18 cellular contexts compared by ENCODE assay signal in the genomic region with DNA sequence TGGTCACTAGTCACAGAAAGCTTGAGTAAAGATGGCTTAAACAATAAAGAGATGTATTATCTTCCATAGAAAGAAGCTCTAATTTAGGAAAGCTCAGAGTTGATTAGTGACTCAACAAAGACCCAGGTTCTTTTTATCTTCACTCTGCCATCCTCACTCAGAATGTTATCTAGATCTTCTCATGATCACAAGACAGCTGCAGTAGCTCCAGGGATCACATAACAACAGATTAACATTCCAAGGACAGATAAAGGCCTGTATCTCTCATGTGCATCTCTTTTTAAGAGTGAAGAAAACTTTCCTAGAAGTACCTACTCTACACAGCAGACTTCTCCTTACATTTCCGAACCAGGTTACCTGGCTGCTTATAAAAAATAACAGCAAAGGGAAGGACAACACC.
DNase-seq lines count a peak whose midpoint lies in the region; ATAC-seq and TF ChIP-seq lines count a peak whose summit lies in the region.
"Had no signal": no experiment of that assay in that cellular context is flagged by ENCODE, and none has a peak within 500 bp of the region (broad histone marks: within the 10 kb centered on the region; RNA-seq: fewer than 3 reads in every experiment).

No MANE protein-coding gene starts in this region.

- no peak overlapping the region for H4K12ac ChIP-seq in trophoblast cell (ENCODE audit: low read depth, low read length)

- H3K9me3 ChIP-seq in endodermal cell (ENCODE audit: control insufficient read depth, low read length) (no peaks in the 10 kb centered on the region), trophoblast cell (ENCODE audit: insufficient read depth, low read depth, low read length) (no peaks in the 10 kb centered on the region)
- H3K9me3 ChIP-seq: A549; BLaER1 treated with 17β-estradiol and CSF1 and Interleukin-3, amounts not matched to agents 10 nM and 100 nM had no signal

- no peak overlapping the region for H3K4me2 ChIP-seq in trophoblast cell (ENCODE audit: low read length)
- H3K4me2 ChIP-seq: A549; BLaER1 treated with 17β-estradiol and CSF1 and Interleukin-3, amounts not matched to agents 10 nM and 100 nM had no signal

- H3K36me3 Mint-ChIP-seq in activated CD4-positive, alpha-beta T cell treated with anti-CD3 and anti-CD28 coated beads, Interleukin-2, amount 10 ng/mL, durations not matched to agents 24 days and 14 days (ENCODE audit: low read depth): no peaks in the 10 kb centered on the region
- no peaks in the 10 kb centered on the region for H3K36me3 Mint-ChIP-seq in activated CD4-positive, alpha-beta T cell treated with anti-CD3 and anti-CD28 coated beads for 36 hours (ENCODE audit: low read depth)
- no peaks in the 10 kb centered on the region for H3K36me3 Mint-ChIP-seq in endodermal cell (ENCODE audit: low read depth)
- H3K36me3 Mint-ChIP-seq: CD8-positive, alpha-beta T cell had no signal

- intact Hi-C loops in activated CD4-positive, alpha-beta T cell treated with anti-CD3 and anti-CD28 coated beads, Interleukin-2, amount 10 ng/mL, durations not matched to agents 24 days and 14 days (cut with micrococcal nuclease): no loop called here
- intact Hi-C loops in activated CD4-positive, alpha-beta T cell treated with anti-CD3 and anti-CD28 coated beads for 36 hours (cut with DNase I, micrococcal nuclease): no loop called here

- no peak overlapping the region for H3K18ac ChIP-seq in trophoblast cell (ENCODE audit: low read length)

- no peaks in the 10 kb centered on the region for H3K79me1 ChIP-seq in trophoblast cell (ENCODE audit: low read length)

- H3K27ac ChIP-seq in endodermal cell (ENCODE audit: low read depth, low read length) (no peak overlapping the region), trophoblast cell (ENCODE audit: low read depth, low read length) (no peak overlapping the region)
- H3K27ac ChIP-seq: 22Rv1; A549; BLaER1 treated with 17β-estradiol and CSF1 and Interleukin-3, amounts not matched to agents 10 nM and 100 nM; C4-2B had no signal

- no peaks in the 10 kb centered on the region for H3K79me2 ChIP-seq in trophoblast cell (ENCODE audit: control insufficient read depth, insufficient read depth, low read length, poor library complexity)

- TF ChIP-seq CTCF in endodermal cell (conservative IDR thresholded peaks at IDR 0.05): no peak

- H3K27me3 ChIP-seq in endodermal cell (ENCODE audit: control insufficient read depth, insufficient read depth, low read length, poor library complexity, severe bottlenecking): peaks cover 19% of the 10 kb centered on the region
- H3K27me3 ChIP-seq in trophoblast cell (ENCODE audit: insufficient read depth, low read length): no peaks in the 10 kb centered on the region

- DNase-seq in activated CD4-positive, alpha-beta T cell treated with anti-CD3 and anti-CD28 coated beads, Interleukin-2, amount 10 ng/mL, durations not matched to agents 24 days and 14 days: peak; percentile 5
- DNase-seq in activated CD4-positive, alpha-beta T cell treated with anti-CD3 and anti-CD28 coated beads for 36 hours: no peak
- no peak for DNase-seq in endodermal cell
- DNase-seq in trophoblast cell: peak; percentile 56 to 75
- DNase-seq: AML-193; Calu3; CD4-positive, alpha-beta T cell; CD8-positive, alpha-beta T cell; COR-L47; DMS79 treated with DMSO at 0.1 percent for 48 hours; GF-D8 had no signal

- H2AK5ac ChIP-seq in trophoblast cell (ENCODE audit: low read length): no peak overlapping the region

- WGBS in endodermal cell (ENCODE audit: insufficient coverage in 1 of 2, insufficient read length in 1 of 2), 2 experiments: 71% methylated on average over 1 of the region's 1 CpG; no CpG with 5 or more reads in 1 of the 2 experiments
- no CpG with 5 or more reads among the region's 1 CpG for WGBS in trophoblast cell (ENCODE audit: extremely low coverage, insufficient coverage, insufficient read length)

- no peak overlapping the region for H3K23ac ChIP-seq in trophoblast cell (ENCODE audit: low read length)

- no peak overlapping the region for H3K27ac Mint-ChIP-seq in activated CD4-positive, alpha-beta T cell treated with anti-CD3 and anti-CD28 coated beads, Interleukin-2, amount 10 ng/mL, durations not matched to agents 24 days and 14 days
- no peak overlapping the region for H3K27ac Mint-ChIP-seq in activated CD4-positive, alpha-beta T cell treated with anti-CD3 and anti-CD28 coated beads for 36 hours
- peak overlapping the region; percentile 70 for H3K27ac Mint-ChIP-seq in endodermal cell
- H3K27ac Mint-ChIP-seq: B cell; CD4-positive, alpha-beta T cell; CD8-positive, alpha-beta T cell had no signal

- H3K36me3 ChIP-seq in endodermal cell (ENCODE audit: control insufficient read depth, insufficient read depth, low read length): no peaks in the 10 kb centered on the region
- no peaks in the 10 kb centered on the region for H3K36me3 ChIP-seq in trophoblast cell (ENCODE audit: control insufficient read depth in 1 of 2, insufficient read depth in 2 of 2, low read length in 2 of 2)
- H3K36me3 ChIP-seq: BLaER1 treated with 17β-estradiol and CSF1 and Interleukin-3, amounts not matched to agents 10 nM and 100 nM had no signal

- H2AFZ ChIP-seq in trophoblast cell (ENCODE audit: insufficient read depth, low read length, poor library complexity): no peak overlapping the region

- no peak overlapping the region for H3K14ac ChIP-seq in trophoblast cell (ENCODE audit: low read length)

- H3K9ac ChIP-seq in endodermal cell (ENCODE audit: extremely low read depth, low read length, poor library complexity, severe bottlenecking): no peak overlapping the region
- no peak overlapping the region for H3K9ac ChIP-seq in trophoblast cell (ENCODE audit: low read length)
- H3K9ac ChIP-seq: BLaER1 treated with 17β-estradiol and CSF1 and Interleukin-3, amounts not matched to agents 10 nM and 100 nM had no signal

- POLR2A ChIA-PET in activated CD4-positive, alpha-beta T cell treated with anti-CD3 and anti-CD28 coated beads for 36 hours (lab: Charles Lee): no interaction called here

- no peak overlapping the region for H3K4me3 Mint-ChIP-seq in activated CD4-positive, alpha-beta T cell treated with anti-CD3 and anti-CD28 coated beads, Interleukin-2, amount 10 ng/mL, durations not matched to agents 24 days and 14 days
- no peak overlapping the region for H3K4me3 Mint-ChIP-seq in activated CD4-positive, alpha-beta T cell treated with anti-CD3 and anti-CD28 coated beads for 36 hours
- H3K4me3 Mint-ChIP-seq in endodermal cell: no peak overlapping the region
- H3K4me3 Mint-ChIP-seq: B cell; CD4-positive, alpha-beta T cell; CD8-positive, alpha-beta T cell had no signal

- H3K4me1 Mint-ChIP-seq in activated CD4-positive, alpha-beta T cell treated with anti-CD3 and anti-CD28 coated beads, Interleukin-2, amount 10 ng/mL, durations not matched to agents 24 days and 14 days: peaks cover 3% of the 10 kb centered on the region
- peaks cover 11% of the 10 kb centered on the region for H3K4me1 Mint-ChIP-seq in activated CD4-positive, alpha-beta T cell treated with anti-CD3 and anti-CD28 coated beads for 36 hours
- peaks cover 30% of the 10 kb centered on the region for H3K4me1 Mint-ChIP-seq in endodermal cell
- H3K4me1 Mint-ChIP-seq: B cell had no signal

- no peak overlapping the region for H2BK120ac ChIP-seq in trophoblast cell (ENCODE audit: insufficient read depth, low read length, poor library complexity)

- H3K4me1 ChIP-seq in endodermal cell (ENCODE audit: control insufficient read depth, insufficient read depth, low read length) (peaks cover 20% of the 10 kb centered on the region), trophoblast cell (ENCODE audit: control insufficient read depth in 1 of 2, insufficient read depth in 2 of 2, low read length in 2 of 2) (peaks cover 5 to 13% of the 10 kb centered on the region in 2 experiments)
- H3K4me1 ChIP-seq: A549 had no signal

- peaks cover 24% of the 10 kb centered on the region for H3K27me3 Mint-ChIP-seq in activated CD4-positive, alpha-beta T cell treated with anti-CD3 and anti-CD28 coated beads, Interleukin-2, amount 10 ng/mL, durations not matched to agents 24 days and 14 days
- peaks cover 29% of the 10 kb centered on the region for H3K27me3 Mint-ChIP-seq in activated CD4-positive, alpha-beta T cell treated with anti-CD3 and anti-CD28 coated beads for 36 hours
- H3K27me3 Mint-ChIP-seq in endodermal cell (ENCODE audit: insufficient read depth): peaks cover 33% of the 10 kb centered on the region

- H2BK12ac ChIP-seq in trophoblast cell (ENCODE audit: low read length): no peak overlapping the region

- no peak for ATAC-seq in activated CD4-positive, alpha-beta T cell treated with anti-CD3 and anti-CD28 coated beads for 36 hours
- no peak for ATAC-seq in HG03442 (IDR thresholded peaks at IDR 0.05; ENCODE audit: unreplicated experiment)
- no peak for ATAC-seq in GM21723 (IDR thresholded peaks at IDR 0.05; ENCODE audit: unreplicated experiment)
- ATAC-seq: A549; CD8-positive, alpha-beta T cell had no signal

- H4K91ac ChIP-seq in trophoblast cell (ENCODE audit: low read depth, low read length): no peak overlapping the region

- H4K8ac ChIP-seq in trophoblast cell (ENCODE audit: low read depth, low read length): no peak overlapping the region

- H3K4me3 ChIP-seq in endodermal cell (ENCODE audit: low read length) (peak overlapping the region; percentile 3), trophoblast cell (ENCODE audit: low read depth, low read length) (no peak overlapping the region)
- H3K4me3 ChIP-seq: A549; BLaER1 treated with 17β-estradiol and CSF1 and Interleukin-3, amounts not matched to agents 10 nM and 100 nM had no signal

- H3K4ac ChIP-seq in trophoblast cell (ENCODE audit: low read depth, low read length): no peak overlapping the region

- CTCF ChIA-PET in activated CD4-positive, alpha-beta T cell treated with anti-CD3 and anti-CD28 coated beads for 36 hours (lab: Charles Lee): no interaction called here

- no peaks in the 10 kb centered on the region for H3K9me3 Mint-ChIP-seq in activated CD4-positive, alpha-beta T cell treated with anti-CD3 and anti-CD28 coated beads, Interleukin-2, amount 10 ng/mL, durations not matched to agents 24 days and 14 days
- no peaks in the 10 kb centered on the region for H3K9me3 Mint-ChIP-seq in activated CD4-positive, alpha-beta T cell treated with anti-CD3 and anti-CD28 coated beads for 36 hours (ENCODE audit: low read depth)
- H3K9me3 Mint-ChIP-seq in endodermal cell: no peaks in the 10 kb centered on the region
- H3K9me3 Mint-ChIP-seq: CD4-positive, alpha-beta T cell; CD8-positive, alpha-beta T cell had no signal

- no peak overlapping the region for H2BK5ac ChIP-seq in trophoblast cell (ENCODE audit: low read depth, low read length, poor library complexity)

Comparison
In these comparisons a context has a peak if more than half of its experiments do, and no peak if none do; other contexts are left out.
1. DNase-seq: peak in activated CD4-positive, alpha-beta T cell treated with anti-CD3 and anti-CD28 coated beads, Interleukin-2, amount 10 ng/mL, durations not matched to agents 24 days and 14 days (single experiment) and trophoblast cell (2 of 2); none in activated CD4-positive, alpha-beta T cell treated with anti-CD3 and anti-CD28 coated beads for 36 hours (single experiment) and endodermal cell (single experiment).